Comparison of ENCODE assay signal across 9 cellular contexts in genomic region chr17:82107341-82107860, GRCh38. TPM values are rescaled to one million over a fixed set of nuclear protein-coding genes. Genes with fewer than 3 reads are reported as not detected.
DNase-seq lines count a peak whose midpoint lies in the region; ATAC-seq and TF ChIP-seq lines count a peak whose summit lies in the region.
"Had no signal": no experiment of that assay in that cellular context is flagged by ENCODE, and none has a peak within 500 bp of the region (broad histone marks: within the 10 kb centered on the region; RNA-seq: fewer than 3 reads in every experiment).

No MANE protein-coding gene starts in this region.

- H3K27ac Mint-ChIP-seq in type B pancreatic cell: no peak overlapping the region

- H3K4me1 ChIP-seq in heart right ventricle (peaks cover 8 to 35% (median 28%) of the 10 kb centered on the region in 9 donors), SJCRH30 (peaks cover 40% of the 10 kb centered on the region), right cardiac atrium (ENCODE audit: control insufficient read depth, insufficient read depth, low read length) (no peaks in the 10 kb centered on the region)

- H3K9me3 Mint-ChIP-seq in type B pancreatic cell: no peaks in the 10 kb centered on the region

- H3K36me3 ChIP-seq in heart right ventricle (peaks cover 0 to 9% (median 0%) of the 10 kb centered on the region in 9 donors), SJCRH30 (no peaks in the 10 kb centered on the region)
- H3K36me3 ChIP-seq: pancreas had no signal

- TF ChIP-seq CTCF in heart right ventricle (IDR thresholded peaks at IDR 0.05) (peak in 6 of 9 donors; percentile 5 to 20 (median 9)), type B pancreatic cell (conservative IDR thresholded peaks at IDR 0.05) (peak; percentile 52)

- DNase-seq in heart right ventricle (no peak), left ventricle myocardium superior (no peak), SJCRH30 (peak; percentile 71 to 79), right cardiac atrium (peak in 2 of 3 donors; percentile 51 to 70), type B pancreatic cell (ENCODE audit: extremely low spot score, unreplicated experiment) (no peak), HK-2 (ENCODE audit: unreplicated experiment) (no peak), dedifferentiated amniotic fluid mesenchymal stem cell (ENCODE audit: extremely low spot score) (no peak)

- H3K4me3 ChIP-seq in heart right ventricle: no peak overlapping the region
- H3K4me3 ChIP-seq in SJCRH30: no peak overlapping the region
- no peak overlapping the region for H3K4me3 ChIP-seq in right cardiac atrium (ENCODE audit: low read length)

- peaks cover 7% of the 10 kb centered on the region for H3K36me3 Mint-ChIP-seq in type B pancreatic cell

- no peaks in the 10 kb centered on the region for H3K27me3 ChIP-seq in heart right ventricle
- H3K27me3 ChIP-seq in SJCRH30: no peaks in the 10 kb centered on the region
- H3K27me3 ChIP-seq in right cardiac atrium (ENCODE audit: control insufficient read depth, insufficient read depth): no peaks in the 10 kb centered on the region
- H3K27me3 ChIP-seq: pancreas had no signal

- intact Hi-C loops in heart right ventricle (cut with DNase I) (loop anchor here in 1 of 10 donors (10.0 kb wide), 1 partner anchor 63 kb away; no protein-coding TSS in a partner anchor), left ventricle myocardium superior (cut with micrococcal nuclease) (no loop called here), right cardiac atrium (cut with DNase I) (no loop called here)

- WGBS in heart right ventricle, 2 donors: 89 to 92% methylated on average over 24 of the region's 24 CpGs
- 87% methylated on average over 24 of the region's 24 CpGs for WGBS in right cardiac atrium

- H3K4me1 Mint-ChIP-seq in type B pancreatic cell (ENCODE audit: unreplicated experiment): peaks cover 29% of the 10 kb centered on the region

- no peaks in the 10 kb centered on the region for H3K27me3 Mint-ChIP-seq in type B pancreatic cell

- peak overlapping the region in 1 of 10 donors; percentile 91 for H3K27ac ChIP-seq in heart right ventricle
- no peak overlapping the region for H3K27ac ChIP-seq in SJCRH30
- H3K27ac ChIP-seq in right cardiac atrium (ENCODE audit: low read length): no peak overlapping the region

- H3K4me3 Mint-ChIP-seq in type B pancreatic cell: no peak overlapping the region

- ATAC-seq in heart right ventricle (no peak), left ventricle myocardium superior (no peak), right cardiac atrium (no peak), HG02642 (IDR thresholded peaks at IDR 0.05; ENCODE audit: poor library complexity, unreplicated experiment) (no peak)

- H3K9me3 ChIP-seq in heart right ventricle: no peaks in the 10 kb centered on the region
- no peaks in the 10 kb centered on the region for H3K9me3 ChIP-seq in SJCRH30 (replicated peaks)
- H3K9me3 ChIP-seq in right cardiac atrium (ENCODE audit: control insufficient read depth, low read length): no peaks in the 10 kb centered on the region
- H3K9me3 ChIP-seq: pancreas had no signal

RNA-seq across cellular contexts. Expression of gene FASN, which starts 9.4 kb away (rescaled TPM):
- 10 to 100 TPM in 8 of 10 donors, 1 to 10 TPM in 2; 9.0 to 62.4 (median 17.9) TPM for total RNA-seq in heart right ventricle
- 10 to 100 TPM; 34.4 to 58.4 TPM for polyA plus RNA-seq in heart right ventricle
- 17.0 TPM for total RNA-seq in left ventricle myocardium superior
- 141 and 151 TPM in 2 replicates for total RNA-seq in SJCRH30 (2014; rRNA removed; shearing (Covaris generic))
- total RNA-seq in right cardiac atrium: 10 to 100 TPM; 14.3 to 71.8 (median 23.4) TPM
- polyA plus RNA-seq in right cardiac atrium: 86.3 TPM
- 228 and 326 TPM in 2 replicates for total RNA-seq in type B pancreatic cell (ENCODE audit: low replicate concordance)

RNA-seq across cellular contexts. Expression of gene DUS1L, which starts 41.8 kb away (rescaled TPM):
- total RNA-seq in heart right ventricle: 10 to 100 TPM; 34.1 to 96.4 (median 43.1) TPM
- polyA plus RNA-seq in heart right ventricle: 100 to 1,000 TPM in 1 of 2 donors, 10 to 100 TPM in 1; 85.2 to 191 TPM
- 67.7 TPM for total RNA-seq in left ventricle myocardium superior
- total RNA-seq in SJCRH30 (2014; rRNA removed; shearing (Covaris generic)): 112 and 126 TPM in 2 replicates
- 10 to 100 TPM; 51.3 to 63.1 (median 58.4) TPM for total RNA-seq in right cardiac atrium
- polyA plus RNA-seq in right cardiac atrium: 82.1 TPM
- total RNA-seq in type B pancreatic cell (ENCODE audit: low replicate concordance): 97.0 and 97.1 TPM in 2 replicates

RNA-seq across cellular contexts. Expression of gene GPS1, which starts 55.7 kb away (rescaled TPM):
- 10 to 100 TPM; 68.9 to 96.6 (median 80.6) TPM for total RNA-seq in heart right ventricle
- 100 to 1,000 TPM; 102 to 183 TPM for polyA plus RNA-seq in heart right ventricle
- total RNA-seq in left ventricle myocardium superior: 90.6 TPM
- total RNA-seq in SJCRH30 (2014; rRNA removed; shearing (Covaris generic)): 168 and 176 TPM in 2 replicates
- total RNA-seq in right cardiac atrium: 10 to 100 TPM; 87.1 to 93.7 (median 90.6) TPM
- 75.1 TPM for polyA plus RNA-seq in right cardiac atrium
- total RNA-seq in type B pancreatic cell (ENCODE audit: low replicate concordance): 111 and 112 TPM in 2 replicates

RNA-seq across cellular contexts. Expression of gene RFNG, which starts 55.8 kb away (rescaled TPM):
- total RNA-seq in heart right ventricle (10 to 100 TPM; 13.9 to 24.9 (median 18.9) TPM), left ventricle myocardium superior (21.8 TPM), right cardiac atrium (10 to 100 TPM; 19.0 to 25.1 (median 20.2) TPM), type B pancreatic cell (ENCODE audit: low replicate concordance) (35.9 and 43.4 TPM in 2 replicates)
- polyA plus RNA-seq in heart right ventricle (10 to 100 TPM; 29.3 to 30.1 TPM), right cardiac atrium (25.4 TPM)
- total RNA-seq in SJCRH30 (2014; rRNA removed; shearing (Covaris generic)): 21.8 and 26.5 TPM in 2 replicates

Comparison
In these comparisons a context has a peak if more than half of its experiments do, and no peak if none do; other contexts are left out.
1. DNase-seq: peak in SJCRH30 (2 of 2) and right cardiac atrium (2 of 3); none in heart right ventricle (0 of 2), left ventricle myocardium superior (single experiment), type B pancreatic cell (single experiment), HK-2 (single experiment) and dedifferentiated amniotic fluid mesenchymal stem cell (single experiment).